8 cellular contexts compared by ENCODE assay signal in the genomic region with DNA sequence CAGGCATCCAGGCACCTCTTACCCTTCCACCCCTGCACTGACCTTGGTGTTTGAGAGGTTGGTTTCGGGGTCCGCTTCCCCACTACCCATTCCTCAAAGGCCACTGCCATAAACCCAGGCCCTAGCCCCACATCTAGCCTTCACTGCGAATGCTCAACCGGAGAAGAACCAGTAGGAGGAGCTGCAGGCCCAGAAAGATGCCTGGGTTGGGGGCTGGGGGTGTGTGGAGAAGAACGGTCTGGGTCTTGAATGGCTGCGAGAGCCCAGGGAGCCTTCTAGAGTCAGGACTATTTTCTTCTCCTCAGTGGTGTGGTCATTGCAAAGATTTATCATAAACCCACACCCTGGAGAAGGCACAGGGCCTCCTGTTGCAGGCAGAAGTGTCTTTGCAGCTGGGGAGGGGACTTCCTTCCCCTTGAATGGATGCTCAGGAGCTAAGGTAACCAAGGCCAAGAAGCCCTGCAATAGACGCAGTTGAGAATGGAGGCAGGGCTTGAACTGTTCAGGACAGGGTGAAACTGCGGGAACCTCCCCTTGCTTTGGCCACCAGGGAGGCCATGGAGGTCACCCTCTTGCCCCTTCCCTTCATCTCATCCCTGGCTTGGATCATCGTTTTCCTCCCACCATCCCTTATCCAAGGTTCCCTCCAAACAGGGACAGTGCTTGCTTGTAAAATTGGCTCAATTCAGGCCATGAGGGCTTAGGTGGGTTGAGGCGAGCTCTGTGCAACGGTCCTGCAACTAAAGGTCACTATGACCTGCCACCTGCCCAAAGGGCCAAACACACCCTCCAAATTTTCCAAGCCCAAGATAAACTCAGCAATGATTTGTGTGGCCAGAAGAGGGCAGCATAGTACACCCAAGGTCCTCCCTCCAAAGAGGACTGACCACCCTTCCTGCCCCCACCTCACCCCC. TPM values are rescaled to one million over a fixed set of nuclear protein-coding genes. Genes with fewer than 3 reads are reported as not detected.
DNase-seq lines count a peak whose midpoint lies in the region; ATAC-seq and TF ChIP-seq lines count a peak whose summit lies in the region.

No MANE protein-coding gene starts in this region.

- no peak overlapping the region for H4K5ac ChIP-seq in mesendoderm (ENCODE audit: low read length)

- no peak overlapping the region for H3K9ac ChIP-seq in mesendoderm (ENCODE audit: low read length)

- H2BK5ac ChIP-seq in mesendoderm (ENCODE audit: low read length) = no peak overlapping the region

- no peak overlapping the region for H3K56ac ChIP-seq in mesendoderm (ENCODE audit: low read length)

- H3K27me3 ChIP-seq in mesendoderm (ENCODE audit: insufficient read depth, low read length, poor library complexity) = no peaks in the 10 kb centered on the region

- H3K4me1 ChIP-seq in mesendoderm (ENCODE audit: control insufficient read depth, low read depth, low read length) = peaks cover 2% of the 10 kb centered on the region

- H3K79me2 ChIP-seq in mesendoderm (ENCODE audit: control insufficient read depth, insufficient read depth, low read length) = no peaks in the 10 kb centered on the region

- H3K18ac ChIP-seq in mesendoderm (ENCODE audit: low read length) = no peak overlapping the region

- TF ChIP-seq CTCF in C4-2B (conservative IDR thresholded peaks at IDR 0.05) = peak; percentile 77
- peak; percentile 56 for TF ChIP-seq CTCF in GM13976 (IDR thresholded peaks at IDR 0.05; ENCODE audit: borderline replicate concordance, control extremely low read depth, extremely low read depth, insufficient read depth, missing control alignments)

- WGBS in mesendoderm (ENCODE audit: extremely low coverage, insufficient coverage, low lambda C conversion rate) = no CpG with 5 or more reads among the region's 11 CpGs

- H3K27ac ChIP-seq in C4-2B (no peak overlapping the region), mesendoderm (ENCODE audit: low read depth, low read length) (no peak overlapping the region)

- no peak overlapping the region for H2AK5ac ChIP-seq in mesendoderm (ENCODE audit: low read length)

- in situ Hi-C loops in GM13976 (cut with MboI; ENCODE audit: low sequenced_read_pairs, unreplicated experiment) = loop anchor here (25.0 kb wide), 1 partner anchor 471 kb away; no protein-coding TSS in a partner anchor

- no peak overlapping the region for H2BK15ac ChIP-seq in mesendoderm (replicated peaks; ENCODE audit: low read depth)

- H3K4me3 ChIP-seq in mesendoderm (ENCODE audit: low read length) = no peak overlapping the region

- no peak overlapping the region for H4K8ac ChIP-seq in mesendoderm (ENCODE audit: low read depth, low read length)

- H3K36me3 ChIP-seq in mesendoderm (ENCODE audit: control insufficient read depth, insufficient read depth, low read length) = no peaks in the 10 kb centered on the region

- DNase-seq in GM13976 (ENCODE audit: low spot score) (peak; percentile 73), NOMO-1 treated with dmso at 0.1 percent for 144 hours (lab: John Stamatoyannopoulos, UW; ENCODE audit: unreplicated experiment) (peak; percentile 19), dermis microvascular lymphatic vessel endothelial cell (ENCODE audit: low read depth in 2 of 2) (peak; percentile 18 to 52), mesendoderm (peak; percentile 82), cerebellar nuclear complex (lab: John Stamatoyannopoulos, UW) (no peak)

- H3K4me2 ChIP-seq in mesendoderm (ENCODE audit: low read length) = no peak overlapping the region

- no peak overlapping the region for H3K4ac ChIP-seq in mesendoderm (ENCODE audit: low read depth, low read length)

- H3K79me1 ChIP-seq in mesendoderm (ENCODE audit: low read length) = no peaks in the 10 kb centered on the region

- H3K23ac ChIP-seq in mesendoderm (ENCODE audit: low read length) = no peak overlapping the region

- ATAC-seq in HG03439 (IDR thresholded peaks at IDR 0.05; ENCODE audit: unreplicated experiment) (no peak), GM18861 (IDR thresholded peaks at IDR 0.05; ENCODE audit: unreplicated experiment) (no peak)

- H2BK120ac ChIP-seq in mesendoderm (ENCODE audit: low read depth, low read length) = no peak overlapping the region

RNA-seq across cellular contexts. Expression of gene THNSL2, which starts 20.9 kb away (rescaled TPM):
- 0.13 and 0.25 TPM in 2 replicates for total RNA-seq in dermis microvascular lymphatic vessel endothelial cell
- 1.6 TPM for polyA plus RNA-seq in mesendoderm (2013, experiment 1 of 2)
- polyA plus RNA-seq in mesendoderm (2013, experiment 2 of 2) = 1.5 TPM

Comparison
In these comparisons a context has a peak if more than half of its experiments do, and no peak if none do; other contexts are left out.
1. DNase-seq: peak in GM13976 (single experiment), NOMO-1 treated with dmso at 0.1 percent for 144 hours (single experiment), dermis microvascular lymphatic vessel endothelial cell (2 of 2) and mesendoderm (single experiment); none in cerebellar nuclear complex (0 of 2).